In the genomic region with DNA sequence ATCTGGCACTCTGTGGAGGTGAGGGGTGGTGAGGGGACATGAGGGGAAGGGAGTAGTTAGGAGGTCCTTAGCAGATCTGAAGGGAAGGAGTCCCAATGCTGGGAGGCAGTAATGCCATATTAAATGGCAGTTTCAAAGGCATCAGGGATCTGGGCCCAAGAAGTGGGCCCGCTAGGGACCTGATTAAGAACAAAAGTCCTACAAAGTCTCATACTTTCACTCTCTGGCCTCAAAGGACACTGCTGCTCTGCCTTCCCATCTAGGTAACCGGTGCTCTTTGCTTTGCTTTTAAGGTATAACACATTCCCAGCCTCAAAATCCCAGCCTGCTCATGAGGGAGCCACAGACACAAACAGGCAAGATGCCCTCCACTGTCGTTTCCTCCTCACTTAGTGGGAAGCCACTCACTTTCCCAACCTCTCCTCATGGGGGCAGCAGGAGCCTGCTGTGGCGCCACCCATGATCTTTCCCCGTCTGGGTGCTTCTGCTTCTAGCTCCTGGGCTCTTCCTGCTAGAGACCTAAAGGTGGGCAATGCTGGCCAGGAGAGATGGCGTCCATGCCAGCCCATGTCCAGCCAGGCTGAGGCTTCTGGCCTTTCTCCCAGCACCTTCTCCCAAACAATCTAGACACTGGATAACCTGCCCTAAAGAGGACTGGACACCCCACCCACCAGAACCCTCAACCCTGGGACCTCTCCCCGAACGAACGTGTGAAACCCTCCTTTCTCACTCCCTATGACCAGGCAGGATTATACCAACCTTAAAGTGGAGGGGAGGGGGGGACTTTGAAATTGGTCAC, we compare ENCODE assay signal across 8 cellular contexts.
DNase-seq lines count a peak whose midpoint lies in the region; ATAC-seq and TF ChIP-seq lines count a peak whose summit lies in the region.

No MANE protein-coding gene starts in this region.

- H3K4me3 Mint-ChIP-seq in stimulated activated naive CD8-positive, alpha-beta T cell treated with anti-CD3 and anti-CD28 coated beads, Interleukin-15, amount 100 ng/mL, for 72 hours = no peak overlapping the region

- H3K9me3 ChIP-seq in A673 (ENCODE audit: low read depth, low read length, poor library complexity, severe bottlenecking) (no peaks in the 10 kb centered on the region), liver (ENCODE audit: control insufficient read depth in 4 of 4, low read length in 3 of 4) (no peaks in the 10 kb centered on the region)

- TF ChIP-seq RAD21 in liver (IDR thresholded peaks at IDR 0.05) = peak; percentile 94 to 98

- H3K27me3 ChIP-seq in A673 (replicated peaks; ENCODE audit: insufficient read depth, low read depth, low read length, poor library complexity) (no peaks in the 10 kb centered on the region), GM06990 (replicated peaks; ENCODE audit: control insufficient read depth, insufficient read depth, low read length) (no peaks in the 10 kb centered on the region), liver (ENCODE audit: control insufficient read depth in 4 of 4, insufficient read depth in 4 of 4, low read length in 3 of 4) (no peaks in the 10 kb centered on the region)

- TF ChIP-seq CTCF in A673 (conservative IDR thresholded peaks at IDR 0.05; ENCODE audit: low read depth, low read length) = peak; percentile 68
- peak; percentile 85 for TF ChIP-seq CTCF in GM06990 (IDR thresholded peaks at IDR 0.05; ENCODE audit: insufficient read depth, low read length, poor library complexity, severe bottlenecking)
- TF ChIP-seq CTCF in LNCAP (IDR thresholded peaks at IDR 0.05) = peak; percentile 83
- TF ChIP-seq CTCF in choroid plexus epithelial cell (conservative IDR thresholded peaks at IDR 0.05; ENCODE audit: low read depth, low read length) = peak; percentile 91
- TF ChIP-seq CTCF in liver (IDR thresholded peaks at IDR 0.05; ENCODE audit: low read depth, low read length, missing input control) = peak; percentile 76

- CTCF ChIA-PET in A673 (lab: Charles Lee) = no interaction called here

- no peak overlapping the region for H3K9ac ChIP-seq in liver (ENCODE audit: low read depth in 1 of 2, low read length in 2 of 2)

- no TSS peak for BruUV-seq in A673 (replicated peaks; lab: Mats Ljungman, UMichigan)

- H3K27ac Mint-ChIP-seq in stimulated activated naive CD8-positive, alpha-beta T cell treated with anti-CD3 and anti-CD28 coated beads, Interleukin-15, amount 100 ng/mL, for 72 hours = no peak overlapping the region

- intact Hi-C loops in A673 (cut with micrococcal nuclease; ENCODE audit: unreplicated experiment) = loop anchor here (2.0 kb wide), 1 partner anchor 117 kb away; no protein-coding TSS in a partner anchor

- DNase-seq in A673 (ENCODE audit: low spot score) (peak; percentile 53), GM06990 (ENCODE audit: extremely low read depth, insufficient read length) (peak; percentile 71), HCEC 1CT (peak; percentile 44), SKM-1 (lab: John Stamatoyannopoulos, UW; ENCODE audit: unreplicated experiment) (peak; percentile 56), choroid plexus epithelial cell (ENCODE audit: low read depth) (peak; percentile 81)
- DNase-seq in stimulated activated naive CD8-positive, alpha-beta T cell treated with anti-CD3 and anti-CD28 coated beads, Interleukin-15, amount 100 ng/mL, for 72 hours = peak; percentile 50 to 64

- no peaks in the 10 kb centered on the region for H3K9me3 Mint-ChIP-seq in stimulated activated naive CD8-positive, alpha-beta T cell treated with anti-CD3 and anti-CD28 coated beads, Interleukin-15, amount 100 ng/mL, for 72 hours

- POLR2A ChIA-PET in A673 (lab: Charles Lee; ENCODE audit: low non-redundant PET) = no interaction called here

- H3K27me3 Mint-ChIP-seq in stimulated activated naive CD8-positive, alpha-beta T cell treated with anti-CD3 and anti-CD28 coated beads, Interleukin-15, amount 100 ng/mL, for 72 hours = no peaks in the 10 kb centered on the region

- H3K4me3 ChIP-seq in A673 (ENCODE audit: low read depth, low read length, poor library complexity, severe bottlenecking) (no peak overlapping the region), GM06990 (replicated peaks; ENCODE audit: low read depth, low read length) (peak overlapping the region; percentile 15), choroid plexus epithelial cell (ENCODE audit: low read depth, low read length) (no peak overlapping the region), liver (ENCODE audit: low read depth in 1 of 3, low read length in 3 of 3) (no peak overlapping the region)

- 50% methylated on average over 9 of the region's 9 CpGs for WGBS in liver

- peaks cover 14% of the 10 kb centered on the region for H3K4me1 Mint-ChIP-seq in stimulated activated naive CD8-positive, alpha-beta T cell treated with anti-CD3 and anti-CD28 coated beads, Interleukin-15, amount 100 ng/mL, for 72 hours

- no peaks in the 10 kb centered on the region for H3K4me1 ChIP-seq in A673 (ENCODE audit: insufficient read depth, low read length, poor library complexity, severe bottlenecking)
- peaks cover 0 to 6% (median 2%) of the 10 kb centered on the region in 4 donors for H3K4me1 ChIP-seq in liver (ENCODE audit: control insufficient read depth in 4 of 4, insufficient read depth in 4 of 4, low read length in 3 of 4)

- no peaks in the 10 kb centered on the region for H3K36me3 ChIP-seq in A673 (ENCODE audit: insufficient read depth, low read length, poor library complexity, severe bottlenecking)
- no peaks in the 10 kb centered on the region for H3K36me3 ChIP-seq in GM06990 (ENCODE audit: control insufficient read depth, insufficient read depth, low read length)
- H3K36me3 ChIP-seq in liver (ENCODE audit: control insufficient read depth in 4 of 4, insufficient read depth in 3 of 4, low read depth in 1 of 4, low read length in 3 of 4) = no peaks in the 10 kb centered on the region

- peak; percentile 85 for ATAC-seq in stimulated activated naive CD8-positive, alpha-beta T cell treated with anti-CD3 and anti-CD28 coated beads, Interleukin-15, amount 100 ng/mL, for 72 hours

- H3K27ac ChIP-seq in A673 (ENCODE audit: low read depth, low read length, poor library complexity, severe bottlenecking) (no peak overlapping the region), liver (ENCODE audit: low read depth in 1 of 2, low read length in 2 of 2) (no peak overlapping the region)

TF ChIP-seq in liver, 16 proteins besides CTCF, POLR2A, EP300 and RAD21:
- no peak for TF ChIP-seq SP1 (IDR thresholded peaks at IDR 0.05)
- TF ChIP-seq TAF1 (conservative IDR thresholded peaks at IDR 0.05) = no peak
- TF ChIP-seq HNF4G (IDR thresholded peaks at IDR 0.05) = no peak
- TF ChIP-seq, protein P1, sequence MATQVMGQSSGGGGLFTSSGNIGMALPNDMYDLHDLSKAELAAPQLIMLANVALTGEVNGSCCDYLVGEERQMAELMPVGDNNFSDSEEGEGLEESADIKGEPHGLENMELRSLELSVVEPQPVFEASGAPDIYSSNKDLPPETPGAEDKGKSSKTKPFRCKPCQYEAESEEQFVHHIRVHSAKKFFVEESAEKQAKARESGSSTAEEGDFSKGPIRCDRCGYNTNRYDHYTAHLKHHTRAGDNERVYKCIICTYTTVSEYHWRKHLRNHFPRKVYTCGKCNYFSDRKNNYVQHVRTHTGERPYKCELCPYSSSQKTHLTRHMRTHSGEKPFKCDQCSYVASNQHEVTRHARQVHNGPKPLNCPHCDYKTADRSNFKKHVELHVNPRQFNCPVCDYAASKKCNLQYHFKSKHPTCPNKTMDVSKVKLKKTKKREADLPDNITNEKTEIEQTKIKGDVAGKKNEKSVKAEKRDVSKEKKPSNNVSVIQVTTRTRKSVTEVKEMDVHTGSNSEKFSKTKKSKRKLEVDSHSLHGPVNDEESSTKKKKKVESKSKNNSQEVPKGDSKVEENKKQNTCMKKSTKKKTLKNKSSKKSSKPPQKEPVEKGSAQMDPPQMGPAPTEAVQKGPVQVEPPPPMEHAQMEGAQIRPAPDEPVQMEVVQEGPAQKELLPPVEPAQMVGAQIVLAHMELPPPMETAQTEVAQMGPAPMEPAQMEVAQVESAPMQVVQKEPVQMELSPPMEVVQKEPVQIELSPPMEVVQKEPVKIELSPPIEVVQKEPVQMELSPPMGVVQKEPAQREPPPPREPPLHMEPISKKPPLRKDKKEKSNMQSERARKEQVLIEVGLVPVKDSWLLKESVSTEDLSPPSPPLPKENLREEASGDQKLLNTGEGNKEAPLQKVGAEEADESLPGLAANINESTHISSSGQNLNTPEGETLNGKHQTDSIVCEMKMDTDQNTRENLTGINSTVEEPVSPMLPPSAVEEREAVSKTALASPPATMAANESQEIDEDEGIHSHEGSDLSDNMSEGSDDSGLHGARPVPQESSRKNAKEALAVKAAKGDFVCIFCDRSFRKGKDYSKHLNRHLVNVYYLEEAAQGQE (IDR thresholded peaks at IDR 0.05) = no peak
- TF ChIP-seq YY1 (IDR thresholded peaks at IDR 0.05) = no peak
- no peak for TF ChIP-seq NR2F2 (IDR thresholded peaks at IDR 0.05)
- no peak for TF ChIP-seq FOXA1 (IDR thresholded peaks at IDR 0.05)
- TF ChIP-seq FOXA2 (IDR thresholded peaks at IDR 0.05) = no peak
- TF ChIP-seq RXRA (IDR thresholded peaks at IDR 0.05) = no peak
- TF ChIP-seq JUND (IDR thresholded peaks at IDR 0.05) = no peak
TF ChIP-seq in liver: peak in this region for 0.
